Comparison of ENCODE assay signal across 9 cellular contexts in genomic region chrX:38627683-38628082, GRCh38.
DNase-seq lines count a peak whose midpoint lies in the region; ATAC-seq and TF ChIP-seq lines count a peak whose summit lies in the region.
"Had no signal": no experiment of that assay in that cellular context is flagged by ENCODE, and none has a peak within 500 bp of the region (broad histone marks: within the 10 kb centered on the region; RNA-seq: fewer than 3 reads in every experiment).

No MANE protein-coding gene starts in this region.

- DNase-seq in ELF-1 (ENCODE audit: low read depth, low spot score), result peak; percentile 63
- DNase-seq in HuH-7 (ENCODE audit: low spot score), result peak; percentile 3
- peak; percentile 65 for DNase-seq in iPS-NIHi7 (ENCODE audit: extremely low spot score)
- no peak for DNase-seq in NCI-H345 (lab: John Stamatoyannopoulos, UW)
- DNase-seq in SK-N-DZ (ENCODE audit: low spot score), result no peak
- DNase-seq in right atrium auricular region (ENCODE audit: low spot score), result no peak
- DNase-seq: activated T-cell treated with anti-CD3 and anti-CD28 coated beads, Interleukin-2, amount 50 U/mL, for 4 hours had no signal

- H3K27me3 ChIP-seq in right atrium auricular region, result no peaks in the 10 kb centered on the region

- no peaks in the 10 kb centered on the region for H3K4me1 ChIP-seq in right atrium auricular region

- TF ChIP-seq CTCF in VCaP (conservative IDR thresholded peaks at IDR 0.05) (peak; percentile 79), right atrium auricular region (IDR thresholded peaks at IDR 0.05) (peak in 1 of 2 donors; percentile 53)

- no peak overlapping the region for H3K4me3 ChIP-seq in right atrium auricular region

- no peak overlapping the region for H3K27ac ChIP-seq in VCaP
- H3K27ac ChIP-seq in right atrium auricular region, result no peak overlapping the region

- no peaks in the 10 kb centered on the region for H3K36me3 ChIP-seq in right atrium auricular region

- H3K9me3 ChIP-seq in right atrium auricular region, result no peaks in the 10 kb centered on the region

- peak; percentile 76 for ATAC-seq in GM19468 (IDR thresholded peaks at IDR 0.05; ENCODE audit: extremely low read depth, unreplicated experiment)

Comparison
In these comparisons a context has a peak if more than half of its experiments do, and no peak if none do; other contexts are left out.
1. DNase-seq: peak in ELF-1 (single experiment), HuH-7 (single experiment) and iPS-NIHi7 (single experiment); none in NCI-H345 (single experiment), SK-N-DZ (single experiment) and right atrium auricular region (single experiment).